15 cellular contexts compared by ENCODE assay signal in the genomic region with DNA sequence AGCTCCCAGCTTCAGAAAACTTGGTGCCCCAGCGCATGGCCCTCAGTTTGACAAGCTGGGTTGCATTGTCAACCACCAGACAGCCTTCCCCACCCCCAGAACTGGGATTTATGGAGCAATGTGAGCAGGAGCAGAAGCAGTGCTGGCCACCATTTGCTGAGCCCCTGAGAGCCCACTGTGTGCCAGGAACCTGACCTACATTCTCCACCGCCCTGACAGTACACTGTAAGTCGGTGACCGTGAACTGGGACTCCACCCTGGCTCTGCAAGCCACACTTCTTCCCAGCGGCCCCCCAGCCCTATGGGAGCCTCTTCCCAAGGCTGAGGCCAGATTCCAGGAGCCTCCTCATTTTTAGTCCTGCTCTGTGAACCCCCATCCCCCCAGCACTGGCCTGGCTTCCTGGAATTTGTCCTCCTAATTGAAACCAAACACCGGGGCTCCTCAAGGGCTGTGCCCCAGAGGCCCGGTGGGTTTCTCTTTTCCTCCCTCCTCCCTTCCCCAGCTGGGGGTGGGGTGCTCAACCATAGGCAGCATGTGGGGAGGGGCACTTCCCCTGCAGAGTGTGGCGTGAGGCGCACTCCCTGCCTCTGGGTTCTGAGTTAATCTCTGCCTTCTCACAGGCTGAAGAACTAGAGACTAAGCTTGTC.
A peak's percentile ranks its signal among the peaks of the same experiment; 100 is the strongest.
DNase-seq lines count a peak whose midpoint lies in the region; ATAC-seq lines count a peak whose summit lies in the region.
"Had no signal": no experiment of that assay in that cellular context is flagged by ENCODE, and none has a peak within 500 bp of the region (broad histone marks: within the 10 kb centered on the region; RNA-seq: fewer than 3 reads in every experiment).

No MANE protein-coding gene starts in this region.

- no peaks in the 10 kb centered on the region for H3K27me3 Mint-ChIP-seq in CD4-positive, alpha-beta memory T cell
- H3K27me3 Mint-ChIP-seq in activated naive CD8-positive, alpha-beta T cell: no peaks in the 10 kb centered on the region
- peaks cover 0 to 16% (median 0%) of the 10 kb centered on the region in 5 donors for H3K27me3 Mint-ChIP-seq in naive thymus-derived CD4-positive, alpha-beta T cell

- peak overlapping the region; percentile 50 to 95 (median 88) for H3K27ac Mint-ChIP-seq in CD4-positive, alpha-beta memory T cell
- H3K27ac Mint-ChIP-seq in activated naive CD8-positive, alpha-beta T cell: peak overlapping the region; percentile 83
- H3K27ac Mint-ChIP-seq in naive thymus-derived CD4-positive, alpha-beta T cell: peak overlapping the region; percentile 53 to 96 (median 86)
- H3K27ac Mint-ChIP-seq: HFFc6, progenitor cell of endocrine pancreas had no signal

- ATAC-seq in naive thymus-derived CD4-positive, alpha-beta T cell: peak; percentile 46
- ATAC-seq in GM18870 (IDR thresholded peaks at IDR 0.05; ENCODE audit: unreplicated experiment): no peak

- CTCF ChIA-PET in CD4-positive, alpha-beta memory T cell (lab: Charles Lee; ENCODE audit: partially characterized antibody): interaction anchor here (0.7 to 2.2 kb wide), 5 partner anchors 8 to 73 kb away, joined by 3 to 11 read pairs (median 5); no protein-coding TSS in a partner anchor
- CTCF ChIA-PET in naive thymus-derived CD4-positive, alpha-beta T cell (lab: Charles Lee): interaction anchor here (0.6 to 2.7 kb wide), 4 partner anchors 9 to 299 kb away, joined by 3 to 9 read pairs (median 6); no protein-coding TSS in a partner anchor

- peaks cover 68% of the 10 kb centered on the region for H3K4me1 ChIP-seq in CD4-positive, alpha-beta memory T cell (ENCODE audit: insufficient read depth, low read length)
- peaks cover 41 to 43% of the 10 kb centered on the region in 2 donors for H3K4me1 ChIP-seq in naive thymus-derived CD4-positive, alpha-beta T cell (ENCODE audit: control insufficient read depth in 2 of 2, insufficient read depth in 2 of 2, low read length in 2 of 2)

- no peaks in the 10 kb centered on the region for H3K36me3 Mint-ChIP-seq in CD4-positive, alpha-beta memory T cell
- no peaks in the 10 kb centered on the region for H3K36me3 Mint-ChIP-seq in activated naive CD8-positive, alpha-beta T cell
- peaks cover 0 to 3% (median 0%) of the 10 kb centered on the region in 5 donors for H3K36me3 Mint-ChIP-seq in naive thymus-derived CD4-positive, alpha-beta T cell

- intact Hi-C loops in CD4-positive, alpha-beta memory T cell (cut with micrococcal nuclease): loop anchor here (10.0 kb wide), 1 partner anchor 536 kb away; the partner anchor contains the start of genes IFT25 and LRRC42
- intact Hi-C loops in naive thymus-derived CD4-positive, alpha-beta T cell (cut with micrococcal nuclease): no loop called here

- no peak overlapping the region for H3K4me3 ChIP-seq in CD4-positive, alpha-beta memory T cell (ENCODE audit: low read length in 2 of 2)
- H3K4me3 ChIP-seq in naive thymus-derived CD4-positive, alpha-beta T cell (ENCODE audit: low read length): no peak overlapping the region
- H3K4me3 ChIP-seq: tibial nerve had no signal

- no peaks in the 10 kb centered on the region for H3K36me3 ChIP-seq in CD4-positive, alpha-beta memory T cell (ENCODE audit: insufficient read depth, low read length)
- H3K36me3 ChIP-seq in naive thymus-derived CD4-positive, alpha-beta T cell (ENCODE audit: control insufficient read depth in 2 of 3, insufficient read depth in 3 of 3, low read length in 3 of 3): no peaks in the 10 kb centered on the region
- H3K36me3 ChIP-seq: tibial nerve had no signal

- no peaks in the 10 kb centered on the region for H3K9me3 ChIP-seq in CD4-positive, alpha-beta memory T cell (ENCODE audit: control insufficient read depth in 1 of 2, low read length in 2 of 2)
- H3K9me3 ChIP-seq in naive thymus-derived CD4-positive, alpha-beta T cell (ENCODE audit: control insufficient read depth in 2 of 3, low read length in 3 of 3): no peaks in the 10 kb centered on the region
- H3K9me3 ChIP-seq: Caco-2, tibial nerve had no signal

- no peaks in the 10 kb centered on the region for H3K9me3 Mint-ChIP-seq in CD4-positive, alpha-beta memory T cell
- H3K9me3 Mint-ChIP-seq in activated naive CD8-positive, alpha-beta T cell (ENCODE audit: low read depth): no peaks in the 10 kb centered on the region
- no peaks in the 10 kb centered on the region for H3K9me3 Mint-ChIP-seq in naive thymus-derived CD4-positive, alpha-beta T cell
- H3K9me3 Mint-ChIP-seq: HFFc6 had no signal

- no peak for DNase-seq in CD4-positive, alpha-beta memory T cell
- DNase-seq in KG1 (lab: John Stamatoyannopoulos, UW) (peak; percentile 26), GM19238 (ENCODE audit: insufficient read length, low spot score) (no peak)
- DNase-seq in naive thymus-derived CD4-positive, alpha-beta T cell: no peak
- DNase-seq in stimulated activated CD4-positive, alpha-beta T cell treated with anti-CD3 and anti-CD28 coated beads, Interleukin-2, amount 100 ng/mL, for 24 hours: no peak
- no peak for DNase-seq in stimulated activated CD4-positive, alpha-beta T cell treated with anti-CD3 and anti-CD28 coated beads, Interleukin-12 subunit alpha, Interleukin-12 subunit beta, amount 100 ng/mL, for 4 hours
- DNase-seq: Caco-2, HFFc6, NCI-H1092 treated with DMSO at 0.1 percent for 48 hours, NCI-H526, SW 1271 had no signal

- no peaks in the 10 kb centered on the region for H3K27me3 ChIP-seq in CD4-positive, alpha-beta memory T cell (ENCODE audit: insufficient read depth, low read length)
- no peaks in the 10 kb centered on the region for H3K27me3 ChIP-seq in naive thymus-derived CD4-positive, alpha-beta T cell (ENCODE audit: control insufficient read depth in 2 of 2, insufficient read depth in 2 of 2, low read length in 2 of 2)
- H3K27me3 ChIP-seq: tibial nerve had no signal

- H3K27ac ChIP-seq in CD4-positive, alpha-beta memory T cell (ENCODE audit: low read depth, low read length): peak overlapping the region; percentile 35
- H3K27ac ChIP-seq in naive thymus-derived CD4-positive, alpha-beta T cell (ENCODE audit: low read depth, low read length): peak overlapping the region; percentile 58
- H3K27ac ChIP-seq: tibial nerve had no signal

- POLR2A ChIA-PET in CD4-positive, alpha-beta memory T cell (lab: Charles Lee; ENCODE audit: partially characterized antibody): interaction anchor here (0.6 to 10.4 kb wide), 7 partner anchors 8 to 321 kb away, joined by 3 to 121 read pairs (median 4); partner anchors contain the start of genes SSBP3 and TTC22
- POLR2A ChIA-PET in naive thymus-derived CD4-positive, alpha-beta T cell (lab: Charles Lee): interaction anchor here (0.7 to 1.7 kb wide), 7 partner anchors 9 to 280 kb away, joined by 3 to 11 read pairs (median 4); partner anchors contain the start of genes CYB5RL, MRPL37 and SSBP3

- peak overlapping the region; percentile 66 to 80 (median 76) for H3K4me3 Mint-ChIP-seq in CD4-positive, alpha-beta memory T cell
- no peak overlapping the region for H3K4me3 Mint-ChIP-seq in activated naive CD8-positive, alpha-beta T cell
- H3K4me3 Mint-ChIP-seq in naive thymus-derived CD4-positive, alpha-beta T cell: peak overlapping the region; percentile 6 to 81 (median 58)
- H3K4me3 Mint-ChIP-seq: HFFc6 had no signal

- H3K4me1 Mint-ChIP-seq in CD4-positive, alpha-beta memory T cell: peaks cover 57 to 83% (median 68%) of the 10 kb centered on the region in 4 donors
- peaks cover 56% of the 10 kb centered on the region for H3K4me1 Mint-ChIP-seq in activated naive CD8-positive, alpha-beta T cell (ENCODE audit: low read depth)
- H3K4me1 Mint-ChIP-seq in naive thymus-derived CD4-positive, alpha-beta T cell: peaks cover 42 to 82% (median 75%) of the 10 kb centered on the region in 7 donors
